ENCODE assay signal across 12 cellular contexts in the genomic region with DNA sequence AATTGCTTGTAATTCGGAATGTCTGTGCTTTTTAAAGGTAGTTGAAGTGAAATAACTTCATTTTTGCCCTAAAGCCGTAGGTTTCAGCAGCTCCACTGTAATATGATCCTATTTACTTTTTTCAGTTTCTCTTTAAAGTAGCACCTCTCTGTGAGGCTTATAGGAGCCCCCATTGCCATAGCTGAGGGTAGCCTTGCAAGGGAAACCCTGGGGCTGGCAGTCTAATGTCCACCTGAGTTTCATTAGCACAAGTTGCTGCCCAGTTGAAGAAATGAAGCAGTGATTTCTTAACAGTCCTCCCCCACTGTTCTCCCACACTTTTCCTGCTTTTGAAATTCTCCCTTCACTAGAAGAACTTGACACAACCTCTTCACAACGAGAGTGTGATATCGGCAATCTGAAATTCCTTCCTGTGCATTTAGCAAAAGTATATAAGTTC. TPM values are rescaled to one million over a fixed set of nuclear protein-coding genes. Genes with fewer than 3 reads are reported as not detected.
DNase-seq lines count a peak whose midpoint lies in the region; ATAC-seq and TF ChIP-seq lines count a peak whose summit lies in the region.
"Had no signal": no experiment of that assay in that cellular context is flagged by ENCODE, and none has a peak within 500 bp of the region (broad histone marks: within the 10 kb centered on the region; RNA-seq: fewer than 3 reads in every experiment).

No MANE protein-coding gene starts in this region.

- H3K4me3 ChIP-seq in BJ (ENCODE audit: low read depth, low read length): peak overlapping the region; percentile 52
- H3K4me3 ChIP-seq in IMR-90 (ENCODE audit: insufficient read depth, low read depth, low read length): peak overlapping the region; percentile 51
- peak overlapping the region; percentile 62 to 72 (median 67) for H3K4me3 ChIP-seq in esophagus muscularis mucosa
- H3K4me3 ChIP-seq in ovary: peak overlapping the region; percentile 14

- no peak overlapping the region for H2AK5ac ChIP-seq in IMR-90 (ENCODE audit: low read depth, low read length)

- intact Hi-C loops in IMR-90 (cut with micrococcal nuclease) (no loop called here), esophagus muscularis mucosa (cut with DNase I) (no loop called here), ovary (cut with DNase I) (no loop called here)

- TF ChIP-seq POLR2A in IMR-90 (IDR thresholded peaks at IDR 0.05; ENCODE audit: low read depth, low read length): no peak
- no peak for TF ChIP-seq POLR2A in esophagus muscularis mucosa (IDR thresholded peaks at IDR 0.05; ENCODE audit: low read depth)
- no peak for TF ChIP-seq POLR2A in ovary (IDR thresholded peaks at IDR 0.05)

- H4K5ac ChIP-seq in IMR-90 (ENCODE audit: low read depth, low read length): peak overlapping the region; percentile 56; the same call in 1 of the 2 replicates

- H2AK9ac ChIP-seq in IMR-90 (replicated peaks; ENCODE audit: low read depth, low read length, poor library complexity): no peak overlapping the region

- TF ChIP-seq RAD21 in IMR-90 (IDR thresholded peaks at IDR 0.05; ENCODE audit: low read length): no peak

- 0 out of 2 replicates have a peak, but pooled peaks cover 2% of the 10 kb centered on the region for H3K4me1 ChIP-seq in IMR-90 (ENCODE audit: control insufficient read depth, insufficient read depth, low read length)
- peaks cover 0 to 35% (median 25%) of the 10 kb centered on the region in 4 donors for H3K4me1 ChIP-seq in esophagus muscularis mucosa
- H3K4me1 ChIP-seq in ovary (ENCODE audit: insufficient read depth): peaks cover 2% of the 10 kb centered on the region

- H4K8ac ChIP-seq in IMR-90 (ENCODE audit: low read depth in 2 of 2, low read length in 2 of 2): 0 out of 4 replicates have a peak overlapping the region, but pooled peaks of 1 of the 2 experiments have one; percentile 13

- H2BK5ac ChIP-seq in IMR-90 (ENCODE audit: low read depth, low read length, poor library complexity, severe bottlenecking): peak overlapping the region; percentile 22

- H4K91ac ChIP-seq in IMR-90 (ENCODE audit: insufficient read depth, low read depth, low read length): no peak overlapping the region

- H3K79me1 ChIP-seq in IMR-90 (ENCODE audit: low read depth in 1 of 2, low read length in 2 of 2): no peaks in the 10 kb centered on the region

- no peak for TF ChIP-seq CTCF in BJ (IDR thresholded peaks at IDR 0.05; ENCODE audit: insufficient read depth, low read depth, low read length)
- TF ChIP-seq CTCF in IMR-90 (conservative IDR thresholded peaks at IDR 0.05; ENCODE audit: low read depth, low read length): no peak
- TF ChIP-seq CTCF in esophagus muscularis mucosa (IDR thresholded peaks at IDR 0.05): no peak
- no peak for TF ChIP-seq CTCF in ovary (IDR thresholded peaks at IDR 0.05)

- H3K23ac ChIP-seq in IMR-90 (ENCODE audit: low read depth, low read length): no peak overlapping the region; the same call in 1 of the 2 replicates

- no TSS peak for BruUV-seq in IMR-90 (replicated peaks; lab: Mats Ljungman, UMichigan)

- H3K27me3 ChIP-seq in BJ (ENCODE audit: control insufficient read depth, insufficient read depth, low read length): no peaks in the 10 kb centered on the region
- no peaks in the 10 kb centered on the region for H3K27me3 ChIP-seq in IMR-90 (ENCODE audit: control insufficient read depth, insufficient read depth, low read length)
- no peaks in the 10 kb centered on the region for H3K27me3 ChIP-seq in esophagus muscularis mucosa
- no peaks in the 10 kb centered on the region for H3K27me3 ChIP-seq in ovary

- WGBS in IMR-90 (ENCODE audit: extremely low coverage in 2 of 2, insufficient read length in 1 of 2), 2 experiments: no CpG with 5 or more reads among the region's 4 CpGs
- WGBS in esophagus muscularis mucosa: 23% methylated on average over 4 of the region's 4 CpGs
- 3 to 11% (median 6%) methylated on average over 4 of the region's 4 CpGs for WGBS in ovary, 3 donors

- H3K18ac ChIP-seq in IMR-90 (ENCODE audit: low read depth, low read length): peak overlapping the region; percentile 52; the same call in 1 of the 2 replicates

- H3K9ac ChIP-seq in IMR-90 (ENCODE audit: low read depth, low read length): peak overlapping the region; percentile 83

- POLR2A ChIA-PET in BJ (lab: Charles Lee): no interaction called here
- POLR2A ChIA-PET in IMR-90 (lab: Charles Lee; ENCODE audit: unreplicated experiment): no interaction called here

- DNase-seq in BJ (ENCODE audit: low read depth): no peak
- DNase-seq in IMR-90: peak; percentile 7
- no peak for DNase-seq in esophagus muscularis mucosa (ENCODE audit: extremely low spot score)
- DNase-seq in ovary: no peak
- DNase-seq in OCI-M1 (lab: John Stamatoyannopoulos, UW): no peak
- DNase-seq in GM19240 (ENCODE audit: insufficient read length, low spot score): no peak
- DNase-seq: activated CD4-positive, alpha-beta T cell treated with anti-CD3 and anti-CD28 coated beads for 36 hours; activated naive CD8-positive, alpha-beta T cell treated with anti-CD3 and anti-CD28 coated beads, Interleukin-2, amount 10 ng/mL, durations not matched to agents 7 days and 5 days; CD8-positive, alpha-beta T cell; Karpas-422 had no signal

- no peak overlapping the region for H2BK120ac ChIP-seq in IMR-90 (ENCODE audit: low read depth, low read length)

- H4K20me1 ChIP-seq in IMR-90 (ENCODE audit: insufficient read depth, low read length): no peaks in the 10 kb centered on the region

- H3K36me3 ChIP-seq in BJ (ENCODE audit: control insufficient read depth, insufficient read depth, low read length): no peaks in the 10 kb centered on the region
- no peaks in the 10 kb centered on the region for H3K36me3 ChIP-seq in IMR-90 (ENCODE audit: control insufficient read depth, insufficient read depth, low read length)
- no peaks in the 10 kb centered on the region for H3K36me3 ChIP-seq in esophagus muscularis mucosa
- H3K36me3 ChIP-seq in ovary: no peaks in the 10 kb centered on the region

- H2BK20ac ChIP-seq in IMR-90 (ENCODE audit: low read depth, low read length): no peak overlapping the region

- H3K14ac ChIP-seq in IMR-90 (replicated peaks; ENCODE audit: low read depth, low read length): no peak overlapping the region

- H3K56ac ChIP-seq in IMR-90 (ENCODE audit: extremely low read depth, insufficient read depth, low read length): no peak overlapping the region

- no peak overlapping the region for H2BK15ac ChIP-seq in IMR-90 (ENCODE audit: low read depth, low read length)

- H3K4me2 ChIP-seq in IMR-90 (ENCODE audit: low read depth, low read length): peak overlapping the region; percentile 100

- dilution Hi-C loops in IMR-90 (cut with HindIII; ENCODE audit: low sequenced_read_pairs, unreplicated experiment): no loop called here

- in situ Hi-C loops in IMR-90 (cut with MboI; ENCODE audit: low sequenced_read_pairs): no loop called here

- H3K9me1 ChIP-seq in IMR-90 (ENCODE audit: insufficient read depth, low read length): no peaks in the 10 kb centered on the region

- H3K9me3 ChIP-seq in IMR-90 (ENCODE audit: control insufficient read depth, insufficient read depth, low read length): peaks cover under 1% of the 10 kb centered on the region
- peaks cover 0 to 7% (median 0%) of the 10 kb centered on the region in 4 donors for H3K9me3 ChIP-seq in esophagus muscularis mucosa
- no peaks in the 10 kb centered on the region for H3K9me3 ChIP-seq in ovary

- CTCF ChIA-PET in BJ (lab: Yijun Ruan, JAX): interaction anchor here (1.1 to 4.2 kb wide), 4 partner anchors 11 to 234 kb away, joined by 3 to 29 read pairs (median 9); no protein-coding TSS in a partner anchor
- CTCF ChIA-PET in IMR-90 (lab: Yijun Ruan, JAX): no interaction called here

- H3K27ac ChIP-seq in IMR-90 (ENCODE audit: insufficient read depth, low read length) (peak overlapping the region; percentile 59; the same call in 1 of the 2 replicates), esophagus muscularis mucosa (replicated peaks in 1 of 4) (peak overlapping the region; percentile 84 to 91 (median 90)), ovary (no peak overlapping the region)

- H3K4ac ChIP-seq in IMR-90 (ENCODE audit: low read depth, low read length): no peak overlapping the region

- no peak; the same call in 1 of the 2 replicates for ATAC-seq in IMR-90 (ENCODE audit: low read depth)
- no peak for ATAC-seq in HG02588 (IDR thresholded peaks at IDR 0.05; ENCODE audit: unreplicated experiment)
- no peak for ATAC-seq in HG03439 (IDR thresholded peaks at IDR 0.05; ENCODE audit: unreplicated experiment)
- ATAC-seq: CD8-positive, alpha-beta T cell had no signal

- H2AFZ ChIP-seq in IMR-90 (replicated peaks; ENCODE audit: low read length, poor library complexity): peak overlapping the region; percentile 63

- TF ChIP-seq EP300 in esophagus muscularis mucosa (IDR thresholded peaks at IDR 0.05) (no peak), ovary (IDR thresholded peaks at IDR 0.05) (no peak)

TF ChIP-seq in IMR-90, 13 proteins besides CTCF, POLR2A, EP300 and RAD21:
- TF ChIP-seq FOS (IDR thresholded peaks at IDR 0.05; ENCODE audit: low read depth, low read length): no peak
- TF ChIP-seq SMC3 (IDR thresholded peaks at IDR 0.05; ENCODE audit: low read depth, low read length): no peak
- TF ChIP-seq MXI1 (IDR thresholded peaks at IDR 0.05; ENCODE audit: borderline replicate concordance, low read depth, low read length): no peak
- no peak for TF ChIP-seq BHLHE40 (IDR thresholded peaks at IDR 0.05; ENCODE audit: low read depth, low read length)
- no peak for TF ChIP-seq NFE2L2 (IDR thresholded peaks at IDR 0.05; ENCODE audit: low read depth, low read length)
- no peak for TF ChIP-seq MAFK (IDR thresholded peaks at IDR 0.05; ENCODE audit: low read depth, low read length)
- no peak for TF ChIP-seq RFX5 (IDR thresholded peaks at IDR 0.05; ENCODE audit: low read depth, low read length)
- no peak for TF ChIP-seq CEBPB (IDR thresholded peaks at IDR 0.05; ENCODE audit: low read depth, low read length)
- TF ChIP-seq, protein P1, sequence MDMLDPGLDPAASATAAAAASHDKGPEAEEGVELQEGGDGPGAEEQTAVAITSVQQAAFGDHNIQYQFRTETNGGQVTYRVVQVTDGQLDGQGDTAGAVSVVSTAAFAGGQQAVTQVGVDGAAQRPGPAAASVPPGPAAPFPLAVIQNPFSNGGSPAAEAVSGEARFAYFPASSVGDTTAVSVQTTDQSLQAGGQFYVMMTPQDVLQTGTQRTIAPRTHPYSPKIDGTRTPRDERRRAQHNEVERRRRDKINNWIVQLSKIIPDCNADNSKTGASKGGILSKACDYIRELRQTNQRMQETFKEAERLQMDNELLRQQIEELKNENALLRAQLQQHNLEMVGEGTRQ (IDR thresholded peaks at IDR 0.05; ENCODE audit: low read depth, low read length): no peak
- TF ChIP-seq RCOR1 (IDR thresholded peaks at IDR 0.05; ENCODE audit: insufficient replicate concordance, low read length): no peak

RNA-seq across cellular contexts. Expression of a gene that starts 1.5 kb away (rescaled TPM):
- 13.3 and 16.2 TPM in 2 replicates for polyA plus RNA-seq in BJ (2011; rRNA removed)
- 7.9 and 14.7 TPM in 2 replicates for polyA minus RNA-seq in BJ (2011; rRNA and poly(A)+ RNA removed)
- total RNA-seq in IMR-90 (2012; rRNA removed): 7.8 and 11.7 TPM in 2 replicates
- polyA plus RNA-seq in IMR-90 (2012; rRNA removed): 4.6 and 6.1 TPM in 2 replicates
- polyA plus RNA-seq in IMR-90 (2012; cell fraction: cytosol; rRNA removed): 2.0 and 3.3 TPM in 2 replicates
- polyA plus RNA-seq in IMR-90 (2012; cell fraction: nucleus; rRNA removed; ENCODE audit: low replicate concordance): 1.9 and 6.6 TPM in 2 replicates
- 10 to 100 TPM; 53.0 to 87.9 (median 76.8) TPM for total RNA-seq in esophagus muscularis mucosa
- total RNA-seq in ovary: 1 to 10 TPM; 1.4 to 9.8 (median 3.0) TPM
- polyA plus RNA-seq in ovary: 10 to 100 TPM in 1 of 2 donors, 1 to 10 TPM in 1; 3.8 to 26.6 TPM

Comparison
In these comparisons a context has a peak if more than half of its experiments do, and no peak if none do; other contexts are left out.
1. H3K4me3 ChIP-seq: peak in every context shown above with its lines; median percentile 67 in esophagus muscularis mucosa; 52 in BJ; 51 in IMR-90; 14 in ovary.
2. H3K27ac ChIP-seq: peak in IMR-90 (single experiment) and esophagus muscularis mucosa (4 of 4); none in ovary (0 of 2).